ENCODE assay signal across 8 cellular contexts in the genomic region with DNA sequence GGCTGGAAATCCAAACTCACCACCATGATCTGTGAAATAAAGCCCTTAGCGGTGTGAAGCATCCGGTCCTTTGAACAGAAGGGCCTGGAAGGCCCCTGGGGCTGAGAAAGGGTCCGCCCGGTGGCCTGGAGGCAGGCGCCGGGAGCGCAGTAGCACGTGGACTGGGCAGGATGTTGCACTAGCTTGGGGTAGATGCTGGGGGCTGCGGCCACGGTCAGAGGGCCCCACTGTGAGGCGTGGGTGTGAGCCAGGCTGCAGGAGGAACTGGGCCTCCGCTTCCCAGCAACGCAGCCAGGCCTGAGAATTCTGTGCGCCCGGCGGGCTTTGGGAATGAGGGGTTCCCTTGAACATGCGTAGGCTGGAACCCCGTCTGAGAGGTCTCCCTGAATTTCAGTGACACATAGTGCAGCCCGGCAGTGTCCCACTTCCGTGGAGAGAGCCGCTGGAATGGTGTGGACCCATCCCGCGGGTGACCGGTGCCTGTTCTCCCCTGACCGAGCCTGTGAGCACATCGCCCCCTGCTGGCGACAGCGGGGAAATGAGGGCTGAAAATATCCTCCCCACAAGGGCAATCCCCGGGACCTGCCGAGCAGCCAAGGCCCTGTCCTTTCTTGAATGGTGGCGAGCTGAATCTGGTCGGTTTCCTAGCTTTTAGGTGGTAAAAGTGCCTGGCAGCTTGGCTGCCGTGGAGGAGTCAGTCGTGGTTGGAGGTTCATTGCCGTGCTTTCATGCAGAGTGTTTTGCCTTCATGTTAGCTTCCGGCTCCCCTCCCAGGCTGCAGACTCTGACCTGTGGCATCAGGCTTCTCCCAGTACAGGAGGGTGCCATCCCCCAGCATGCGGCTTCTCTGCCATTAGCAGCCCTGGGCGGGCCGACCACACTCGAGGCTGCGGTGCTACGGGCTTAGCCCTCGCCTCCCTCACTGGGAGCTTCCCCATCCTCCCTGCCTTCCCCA. TPM values are rescaled to one million over a fixed set of nuclear protein-coding genes. Genes with fewer than 3 reads are reported as not detected.
A peak's percentile ranks its signal among the peaks of the same experiment; 100 is the strongest.
DNase-seq lines count a peak whose midpoint lies in the region; ATAC-seq and TF ChIP-seq lines count a peak whose summit lies in the region.

No MANE protein-coding gene starts in this region.

- H3K9me3 ChIP-seq in MG63 (no peaks in the 10 kb centered on the region), lower lobe of right lung (no peaks in the 10 kb centered on the region)

- ATAC-seq in GM21528 (IDR thresholded peaks at IDR 0.05; ENCODE audit: low FRiP score, unreplicated experiment) (peak; percentile 71), lower lobe of right lung (peak; percentile 81 to 85)

- intact Hi-C loops in dorsolateral prefrontal cortex (cut with DNase I) (loop anchor here (1.0 to 2.0 kb wide), 3 partner anchors 19 to 75 kb away; no protein-coding TSS in a partner anchor), lower lobe of right lung (cut with DNase I) (no loop called here)

- H3K4me3 ChIP-seq in MG63 = no peak overlapping the region
- H3K4me3 ChIP-seq in dorsolateral prefrontal cortex = no peak overlapping the region
- H3K4me3 ChIP-seq in lower lobe of right lung = no peak overlapping the region

- H3K27me3 ChIP-seq in MG63 (no peaks in the 10 kb centered on the region), dorsolateral prefrontal cortex (no peaks in the 10 kb centered on the region), lower lobe of right lung (ENCODE audit: low read depth) (no peaks in the 10 kb centered on the region)

- H3K27ac ChIP-seq in dorsolateral prefrontal cortex (peak overlapping the region in 55 of 59 donors; percentile 18 to 86 (median 66)), lower lobe of right lung (no peak overlapping the region)

- H3K4me1 ChIP-seq in lower lobe of right lung = peaks cover 6% of the 10 kb centered on the region

- DNase-seq in DMS53 treated with DMSO at 0.1 percent for 48 hours (lab: John Stamatoyannopoulos, UW; ENCODE audit: unreplicated experiment) = peak; percentile 41
- peak; percentile 43 for DNase-seq in MG63
- DNase-seq in activated CD4-positive, alpha-beta T cell treated with anti-CD3 and anti-CD28 coated beads, Interleukin-2, amount 50 U/mL, for 1 hour = peak; percentile 62
- DNase-seq in dorsolateral prefrontal cortex = peak; percentile 66 to 88 (median 80)
- DNase-seq in lower lobe of right lung = peak; percentile 73
- DNase-seq in stimulated activated CD8-positive, alpha-beta memory T cell treated with anti-CD3 and anti-CD28 coated beads, Interleukin-12 subunit alpha, Interleukin-12 subunit beta, amount 100 ng/mL, for 1 hour (ENCODE audit: low read depth) = peak; percentile 26
- DNase-seq in NCI-H526 treated with DMSO at 0.1 percent for 48 hours (lab: John Stamatoyannopoulos, UW) = no peak

- TF ChIP-seq CTCF in dorsolateral prefrontal cortex (IDR thresholded peaks at IDR 0.05 in 54 of 56, conservative IDR thresholded peaks at IDR 0.05 in 2 of 56; ENCODE audit: low read depth in 1 of 56, partially characterized antibody in 56 of 56) (peak; percentile 76 to 98 (median 94)), lower lobe of right lung (IDR thresholded peaks at IDR 0.05) (peak; percentile 94)

- peaks cover 53% of the 10 kb centered on the region for H3K36me3 ChIP-seq in MG63
- H3K36me3 ChIP-seq in lower lobe of right lung = no peaks in the 10 kb centered on the region

RNA-seq across cellular contexts. Expression of gene DNAJA2, which starts 43.8 kb away (rescaled TPM):
- 196 and 281 TPM in 2 replicates for total RNA-seq in MG63 (2014; rRNA removed; shearing (Covaris generic); ENCODE audit: low replicate concordance)
- 100 to 1,000 TPM in 6 of 120 experiments, 10 to 100 TPM in 114; 40.9 to 103 (median 76.2) TPM for total RNA-seq in dorsolateral prefrontal cortex
- total RNA-seq in lower lobe of right lung = 53.1 TPM

RNA-seq across cellular contexts. Expression of gene GPT2, which starts 45.5 kb away (rescaled TPM):
- 62.7 and 67.1 TPM in 2 replicates for total RNA-seq in MG63 (2014; rRNA removed; shearing (Covaris generic); ENCODE audit: low replicate concordance)
- total RNA-seq in dorsolateral prefrontal cortex = 100 to 1,000 TPM in 10 of 120 experiments, 10 to 100 TPM in 110; 45.9 to 230 (median 67.8) TPM
- total RNA-seq in lower lobe of right lung = 4.8 TPM
